In genomic region chr10:125281091-125281490, GRCh38 we compare ENCODE assay signal across 15 cellular contexts.
DNase-seq lines count a peak whose midpoint lies in the region; ATAC-seq and TF ChIP-seq lines count a peak whose summit lies in the region.
"Had no signal": no experiment of that assay in that cellular context is flagged by ENCODE, and none has a peak within 500 bp of the region (broad histone marks: within the 10 kb centered on the region; RNA-seq: fewer than 3 reads in every experiment).

No MANE protein-coding gene starts in this region.

- H3K4me1 ChIP-seq in left lung (no peaks in the 10 kb centered on the region), prostate gland (replicated peaks) (no peaks in the 10 kb centered on the region)
- H3K4me1 ChIP-seq: Caco-2 had no signal

- intact Hi-C loops in left lung (cut with DNase I) (no loop called here), prostate gland (cut with DNase I) (no loop called here)

- WGBS in prostate gland = 73% methylated on average over 6 of the region's 6 CpGs

- H3K9me3 ChIP-seq in left lung (peaks cover 0 to 5% of the 10 kb centered on the region in 2 donors), prostate gland (no peaks in the 10 kb centered on the region)
- H3K9me3 ChIP-seq: Caco-2 had no signal

- TF ChIP-seq POLR2A in prostate gland (IDR thresholded peaks at IDR 0.05) = no peak

- DNase-seq in fibroblast of villous mesenchyme (ENCODE audit: low read depth) (peak; percentile 1), left lung (no peak), prostate gland (ENCODE audit: low spot score) (peak; percentile 32), AG08396 (ENCODE audit: low spot score) (no peak), epidermal melanocyte (ENCODE audit: insufficient read length, low spot score) (no peak)
- DNase-seq: 8988T; ACHN; AML-193; Caco-2; Calu3; CD4-positive, alpha-beta T cell; CD8-positive, alpha-beta T cell; GF-D8 had no signal

- H3K27ac ChIP-seq in left lung (no peak overlapping the region), prostate gland (no peak overlapping the region)
- H3K27ac ChIP-seq: BLaER1 treated with 17β-estradiol and CSF1 and Interleukin-3, amounts not matched to agents 10 nM and 100 nM had no signal

- H3K4me3 ChIP-seq in fibroblast of villous mesenchyme (ENCODE audit: low read depth, low read length) = no peak overlapping the region
- no peak overlapping the region for H3K4me3 ChIP-seq in left lung
- no peak overlapping the region for H3K4me3 ChIP-seq in prostate gland
- H3K4me3 ChIP-seq: BLaER1 treated with 17β-estradiol and CSF1 and Interleukin-3, amounts not matched to agents 10 nM and 100 nM had no signal

- ATAC-seq in left lung = peak; percentile 59
- ATAC-seq in GM21723 (IDR thresholded peaks at IDR 0.05; ENCODE audit: unreplicated experiment) = no peak
- ATAC-seq: CD8-positive, alpha-beta T cell had no signal

- TF ChIP-seq CTCF in fibroblast of villous mesenchyme (IDR thresholded peaks at IDR 0.05; ENCODE audit: insufficient read depth, low read depth, low read length) (no peak), left lung (IDR thresholded peaks at IDR 0.05) (no peak), prostate gland (IDR thresholded peaks at IDR 0.05) (no peak)

- H3K36me3 ChIP-seq in left lung (no peaks in the 10 kb centered on the region), prostate gland (no peaks in the 10 kb centered on the region)
- H3K36me3 ChIP-seq: BLaER1 treated with 17β-estradiol and CSF1 and Interleukin-3, amounts not matched to agents 10 nM and 100 nM had no signal

- H3K27me3 ChIP-seq in left lung (peaks cover 0 to 8% of the 10 kb centered on the region in 2 donors), prostate gland (replicated peaks; ENCODE audit: insufficient read depth) (no peaks in the 10 kb centered on the region)
- H3K27me3 ChIP-seq: BLaER1 treated with 17β-estradiol and CSF1 and Interleukin-3, amounts not matched to agents 10 nM and 100 nM had no signal

Comparison
In these comparisons a context has a peak if more than half of its experiments do, and no peak if none do; other contexts are left out.
1. DNase-seq: peak in fibroblast of villous mesenchyme (single experiment) and prostate gland (single experiment); none in left lung (0 of 2), AG08396 (single experiment) and epidermal melanocyte (single experiment).